ENCODE assay signal across 8 cellular contexts in genomic region chr5:162209005-162209605, GRCh38.
DNase-seq lines count a peak whose midpoint lies in the region; ATAC-seq and TF ChIP-seq lines count a peak whose summit lies in the region.

No MANE protein-coding gene starts in this region.

- H3K4me1 ChIP-seq in neural progenitor cell, result no peaks in the 10 kb centered on the region

- no peak overlapping the region for H3K4me3 Mint-ChIP-seq in chondrocyte (ENCODE audit: unreplicated experiment)
- no peak overlapping the region for H3K4me3 Mint-ChIP-seq in neural progenitor cell

- no peak overlapping the region for H3K9ac ChIP-seq in neural progenitor cell

- no peaks in the 10 kb centered on the region for H3K9me3 ChIP-seq in neural progenitor cell (ENCODE audit: low read depth)

- peak; percentile 67 for TF ChIP-seq CTCF in chondrocyte (IDR thresholded peaks at IDR 0.05)
- TF ChIP-seq CTCF in neural progenitor cell (IDR thresholded peaks at IDR 0.05), result peak; percentile 71

- no peaks in the 10 kb centered on the region for H4K20me1 ChIP-seq in neural progenitor cell (ENCODE audit: low read depth)

- H3K4me3 ChIP-seq in neural progenitor cell, result no peak overlapping the region

- H3K27me3 ChIP-seq in neural progenitor cell, result no peaks in the 10 kb centered on the region

- H3K9me3 Mint-ChIP-seq in chondrocyte (ENCODE audit: low read depth) (no peaks in the 10 kb centered on the region), neural progenitor cell (no peaks in the 10 kb centered on the region)

- ATAC-seq in GM18909 (IDR thresholded peaks at IDR 0.05; ENCODE audit: poor library complexity, unreplicated experiment), result peak; percentile 96
- peak; percentile 98 for ATAC-seq in HG02981 (IDR thresholded peaks at IDR 0.05; ENCODE audit: unreplicated experiment)

- no peaks in the 10 kb centered on the region for H3K36me3 ChIP-seq in neural progenitor cell

- no peaks in the 10 kb centered on the region for H3K79me2 ChIP-seq in neural progenitor cell (ENCODE audit: low read depth)

- peak overlapping the region; percentile 36 for H2AFZ ChIP-seq in neural progenitor cell (replicated peaks)

- H3K4me1 Mint-ChIP-seq in chondrocyte (ENCODE audit: low read depth) (no peaks in the 10 kb centered on the region), neural progenitor cell (no peaks in the 10 kb centered on the region)

- DNase-seq in DMS53 treated with DMSO at 0.1 percent for 48 hours (lab: John Stamatoyannopoulos, UW; ENCODE audit: unreplicated experiment) (peak; percentile 74), NCI-H748 (lab: John Stamatoyannopoulos, UW; ENCODE audit: unreplicated experiment) (peak; percentile 65), chondrocyte (ENCODE audit: low spot score) (no peak), neural progenitor cell (ENCODE audit: low spot score) (peak; percentile 81), NCI-H1048 (lab: John Stamatoyannopoulos, UW) (no peak)
- DNase-seq in central memory CD4-positive, alpha-beta T cell, result no peak

- H3K4me2 ChIP-seq in neural progenitor cell, result no peak overlapping the region

- no peaks in the 10 kb centered on the region for H3K36me3 Mint-ChIP-seq in chondrocyte (ENCODE audit: low read depth)
- no peaks in the 10 kb centered on the region for H3K36me3 Mint-ChIP-seq in neural progenitor cell

- H3K27ac Mint-ChIP-seq in chondrocyte (ENCODE audit: unreplicated experiment), result no peak overlapping the region
- H3K27ac Mint-ChIP-seq in neural progenitor cell, result no peak overlapping the region

- no peaks in the 10 kb centered on the region for H3K27me3 Mint-ChIP-seq in chondrocyte (ENCODE audit: low read depth)
- H3K27me3 Mint-ChIP-seq in neural progenitor cell (ENCODE audit: insufficient read depth, low read depth), result no peaks in the 10 kb centered on the region

- no peak overlapping the region for H3K27ac ChIP-seq in neural progenitor cell

- no peaks in the 10 kb centered on the region for H3F3A ChIP-seq in neural progenitor cell (ENCODE audit: low read depth)

Comparison
In these comparisons a context has a peak if more than half of its experiments do, and no peak if none do; other contexts are left out.
1. DNase-seq: peak in DMS53 treated with DMSO at 0.1 percent for 48 hours (single experiment), NCI-H748 (single experiment) and neural progenitor cell (single experiment); none in chondrocyte (single experiment), central memory CD4-positive, alpha-beta T cell (single experiment) and NCI-H1048 (single experiment).